14 cellular contexts compared by ENCODE assay signal in genomic region chr17:28675485-28675884, GRCh38. TPM values are rescaled to one million over a fixed set of nuclear protein-coding genes. Genes with fewer than 3 reads are reported as not detected.
DNase-seq lines count a peak whose midpoint lies in the region; FAIRE-seq and TF ChIP-seq lines count a peak whose summit lies in the region.
"Had no signal": no experiment of that assay in that cellular context is flagged by ENCODE, and none has a peak within 500 bp of the region (broad histone marks: within the 10 kb centered on the region; RNA-seq: fewer than 3 reads in every experiment).

No MANE protein-coding gene starts in this region.

- H3K27ac ChIP-seq in fibroblast of lung (ENCODE audit: insufficient read depth, low read length) (peak overlapping the region; percentile 6), osteoblast (ENCODE audit: low read depth, low read length) (peak overlapping the region; percentile 54)
- H3K27ac ChIP-seq: BLaER1 had no signal

- no peaks in the 10 kb centered on the region for H3K9me3 ChIP-seq in MG63
- H3K9me3 ChIP-seq in fibroblast of lung (ENCODE audit: control insufficient read depth, insufficient read depth, low read depth, low read length), result no peaks in the 10 kb centered on the region
- H3K9me3 ChIP-seq in osteoblast (ENCODE audit: low read depth, low read length), result no peaks in the 10 kb centered on the region
- H3K9me3 ChIP-seq: BLaER1 had no signal

- H3K9ac ChIP-seq in fibroblast of lung (ENCODE audit: insufficient read depth, low read length), result no peak overlapping the region
- H3K9ac ChIP-seq: BLaER1 had no signal

- no peak overlapping the region for H2AFZ ChIP-seq in fibroblast of lung (ENCODE audit: low read length)
- no peak overlapping the region for H2AFZ ChIP-seq in osteoblast (ENCODE audit: low read length)

- FAIRE-seq in GM12891 (lab: Jason Lieb, UNC), result no peak

- no peak overlapping the region for H3K4me3 ChIP-seq in AG10803 (ENCODE audit: low read length)
- H3K4me3 ChIP-seq in MG63, result no peak overlapping the region
- H3K4me3 ChIP-seq in fibroblast of lung (replicated peaks in 1 of 4; ENCODE audit: control extremely low read depth in 1 of 4, insufficient read depth in 1 of 4, low read depth in 3 of 4, low read length in 4 of 4), result no peak overlapping the region
- H3K4me3 ChIP-seq in osteoblast (ENCODE audit: insufficient read depth, low read length), result no peak overlapping the region
- H3K4me3 ChIP-seq: BLaER1 had no signal

- H3K4me2 ChIP-seq in fibroblast of lung (ENCODE audit: extremely low read depth, insufficient read depth, low read length) (no peak overlapping the region), osteoblast (ENCODE audit: insufficient read depth, low read length) (no peak overlapping the region)
- H3K4me2 ChIP-seq: BLaER1 had no signal

- no peak for TF ChIP-seq POLR2A in GM12891 (IDR thresholded peaks at IDR 0.05; ENCODE audit: low read depth, low read length)

- peaks cover 91% of the 10 kb centered on the region for H3K36me3 ChIP-seq in MG63
- peaks cover 37% of the 10 kb centered on the region for H3K36me3 ChIP-seq in fibroblast of lung (ENCODE audit: control insufficient read depth, insufficient read depth, low read length)
- peaks cover 87% of the 10 kb centered on the region for H3K36me3 ChIP-seq in osteoblast (ENCODE audit: insufficient read depth, low read length)

- H3K79me2 ChIP-seq in fibroblast of lung (ENCODE audit: control insufficient read depth, insufficient read depth, low read length), result peaks cover 2% of the 10 kb centered on the region
- H3K79me2 ChIP-seq in osteoblast (ENCODE audit: insufficient read depth, low read length), result peaks cover 14% of the 10 kb centered on the region

- DNase-seq in AG10803 (ENCODE audit: low read depth) (peak; percentile 25), MG63 (peak; percentile 40), fibroblast of lung (ENCODE audit: low read depth in 2 of 2) (no peak), osteoblast (ENCODE audit: insufficient read length, low spot score, missing footprints) (no peak), GM12891 (ENCODE audit: insufficient read length, low spot score) (no peak), OCI-M2 (lab: John Stamatoyannopoulos, UW; ENCODE audit: unreplicated experiment) (no peak)
- DNase-seq in activated CD4-positive, alpha-beta T cell treated with anti-CD3 and anti-CD28 coated beads, Interleukin-2, amount 50 U/mL, for 48 hours, result no peak
- DNase-seq: MV-4-11, NCI-H1105, NCI-H1436 treated with DMSO at 0.1 percent for 48 hours, NCI-H187 treated with DMSO at 0.1 percent for 48 hours, NCI-H774 had no signal

- H3K4me1 ChIP-seq in fibroblast of lung (ENCODE audit: control insufficient read depth, extremely low read depth, insufficient read depth, low read length), result no peaks in the 10 kb centered on the region
- no peaks in the 10 kb centered on the region for H3K4me1 ChIP-seq in osteoblast (ENCODE audit: insufficient read depth, low read length)
- H3K4me1 ChIP-seq: BLaER1 had no signal

- TF ChIP-seq CTCF in AG10803 (conservative IDR thresholded peaks at IDR 0.05; ENCODE audit: low read length), result no peak
- TF ChIP-seq CTCF in fibroblast of lung (conservative IDR thresholded peaks at IDR 0.05 in 1 of 2, IDR thresholded peaks at IDR 0.05 in 1 of 2; ENCODE audit: low read depth in 1 of 2, low read length in 2 of 2), result no peak
- no peak for TF ChIP-seq CTCF in osteoblast (IDR thresholded peaks at IDR 0.05; ENCODE audit: extremely low read depth, low read depth, low read length)

- H4K20me1 ChIP-seq in fibroblast of lung (ENCODE audit: control insufficient read depth, extremely low read depth, insufficient read depth, low read length), result no peaks in the 10 kb centered on the region
- H4K20me1 ChIP-seq in osteoblast (ENCODE audit: insufficient read depth, low read length), result peaks cover 9% of the 10 kb centered on the region

- H3K27me3 ChIP-seq in MG63 (no peaks in the 10 kb centered on the region), fibroblast of lung (ENCODE audit: control insufficient read depth, insufficient read depth, low read length) (no peaks in the 10 kb centered on the region), osteoblast (ENCODE audit: insufficient read depth, low read length) (no peaks in the 10 kb centered on the region)
- H3K27me3 ChIP-seq: BLaER1 had no signal

TF ChIP-seq in GM12891, 5 proteins besides CTCF, POLR2A, EP300 and RAD21:
- TF ChIP-seq POLR2AphosphoS5 (IDR thresholded peaks at IDR 0.05; ENCODE audit: low read depth, low read length), result no peak

RNA-seq across cellular contexts. Expression of gene SUPT6H, which starts 13.5 kb away (rescaled TPM):
- total RNA-seq in MG63 (2014; rRNA removed; shearing (Covaris generic); ENCODE audit: low replicate concordance), result 27.6 and 32.0 TPM in 2 replicates
- total RNA-seq in fibroblast of lung (36.7 and 61.6 TPM in 2 replicates), osteoblast (47.4 and 54.2 TPM in 2 replicates)
- 34.7 and 39.1 TPM in 2 replicates for polyA plus RNA-seq in fibroblast of lung
- polyA plus RNA-seq in fibroblast of lung (2012), result 51.9 and 55.3 TPM in 2 replicates
- polyA minus RNA-seq in fibroblast of lung (ENCODE audit: low replicate concordance), result 195 and 228 TPM in 2 replicates
- 40.8 TPM for polyA plus RNA-seq in GM12891 (2012; ENCODE audit: low read depth, missing spikeins)

RNA-seq across cellular contexts. Expression of gene SDF2, which starts 13.8 kb away (rescaled TPM):
- total RNA-seq in MG63 (2014; rRNA removed; shearing (Covaris generic); ENCODE audit: low replicate concordance), result 58.6 and 78.2 TPM in 2 replicates
- total RNA-seq in fibroblast of lung, result 56.5 and 58.5 TPM in 2 replicates
- polyA plus RNA-seq in fibroblast of lung, result 65.2 and 75.2 TPM in 2 replicates
- polyA plus RNA-seq in fibroblast of lung (2012), result 48.7 and 55.6 TPM in 2 replicates
- polyA minus RNA-seq in fibroblast of lung (ENCODE audit: low replicate concordance), result 47.3 and 69.3 TPM in 2 replicates
- total RNA-seq in osteoblast, result 37.4 and 40.9 TPM in 2 replicates
- polyA plus RNA-seq in GM12891 (2012; ENCODE audit: low read depth, missing spikeins), result 28.2 TPM

RNA-seq across cellular contexts. Expression of gene BLTP2, which starts 30.5 kb away (rescaled TPM):
- 114 and 149 TPM in 2 replicates for total RNA-seq in MG63 (2014; rRNA removed; shearing (Covaris generic); ENCODE audit: low replicate concordance)
- total RNA-seq in fibroblast of lung (107 and 160 TPM in 2 replicates), osteoblast (170 and 171 TPM in 2 replicates)
- polyA plus RNA-seq in fibroblast of lung, result 74.9 and 96.3 TPM in 2 replicates
- polyA plus RNA-seq in fibroblast of lung (2012), result 57.7 and 65.4 TPM in 2 replicates
- polyA minus RNA-seq in fibroblast of lung (ENCODE audit: low replicate concordance), result 608 and 948 TPM in 2 replicates
- 45.2 TPM for polyA plus RNA-seq in GM12891 (2012; ENCODE audit: low read depth, missing spikeins)

RNA-seq across cellular contexts. Expression of gene PROCA1, which starts 36.2 kb away (rescaled TPM):
- 0.79 TPM in 1 of 2 replicates, not detected in the other for total RNA-seq in MG63 (2014; rRNA removed; shearing (Covaris generic); ENCODE audit: low replicate concordance)
- total RNA-seq in fibroblast of lung, result 2.3 and 2.6 TPM in 2 replicates
- polyA plus RNA-seq in fibroblast of lung, result 0.85 and 0.93 TPM in 2 replicates
- 0.80 and 1.0 TPM in 2 replicates for polyA plus RNA-seq in fibroblast of lung (2012)
- polyA minus RNA-seq in fibroblast of lung (ENCODE audit: low replicate concordance), result 0.55 TPM in 1 of 2 replicates, not detected in the other
- 0.36 and 0.88 TPM in 2 replicates for total RNA-seq in osteoblast
- 2.1 TPM for polyA plus RNA-seq in GM12891 (2012; ENCODE audit: low read depth, missing spikeins)
- total RNA-seq: H4 had no signal

RNA-seq across cellular contexts. Expression of gene RAB34, which starts 42.2 kb away (rescaled TPM):
- 445 and 645 TPM in 2 replicates for total RNA-seq in MG63 (2014; rRNA removed; shearing (Covaris generic); ENCODE audit: low replicate concordance)
- total RNA-seq in fibroblast of lung (159 and 174 TPM in 2 replicates), osteoblast (176 and 186 TPM in 2 replicates)
- polyA plus RNA-seq in fibroblast of lung, result 287 and 338 TPM in 2 replicates
- 210 and 269 TPM in 2 replicates for polyA plus RNA-seq in fibroblast of lung (2012)
- polyA minus RNA-seq in fibroblast of lung (ENCODE audit: low replicate concordance), result 474 and 535 TPM in 2 replicates
- 5.3 TPM for polyA plus RNA-seq in GM12891 (2012; ENCODE audit: low read depth, missing spikeins)

Comparison
In these comparisons a context has a peak if more than half of its experiments do, and no peak if none do; other contexts are left out.
1. DNase-seq: peak in AG10803 (single experiment) and MG63 (single experiment); none in fibroblast of lung (0 of 2), osteoblast (single experiment), GM12891 (single experiment), activated CD4-positive, alpha-beta T cell treated with anti-CD3 and anti-CD28 coated beads, Interleukin-2, amount 50 U/mL, for 48 hours (0 of 2) and OCI-M2 (single experiment).